ENCODE assay signal across 1 cellular context in genomic region chr3:39146611-39147373, GRCh38.
TF ChIP-seq lines count a peak whose summit lies in the region.

No MANE protein-coding gene starts in this region.

TF ChIP-seq in GM12878, 131 proteins besides CTCF, POLR2A, EP300 and RAD21:
- TF ChIP-seq, protein P1, sequence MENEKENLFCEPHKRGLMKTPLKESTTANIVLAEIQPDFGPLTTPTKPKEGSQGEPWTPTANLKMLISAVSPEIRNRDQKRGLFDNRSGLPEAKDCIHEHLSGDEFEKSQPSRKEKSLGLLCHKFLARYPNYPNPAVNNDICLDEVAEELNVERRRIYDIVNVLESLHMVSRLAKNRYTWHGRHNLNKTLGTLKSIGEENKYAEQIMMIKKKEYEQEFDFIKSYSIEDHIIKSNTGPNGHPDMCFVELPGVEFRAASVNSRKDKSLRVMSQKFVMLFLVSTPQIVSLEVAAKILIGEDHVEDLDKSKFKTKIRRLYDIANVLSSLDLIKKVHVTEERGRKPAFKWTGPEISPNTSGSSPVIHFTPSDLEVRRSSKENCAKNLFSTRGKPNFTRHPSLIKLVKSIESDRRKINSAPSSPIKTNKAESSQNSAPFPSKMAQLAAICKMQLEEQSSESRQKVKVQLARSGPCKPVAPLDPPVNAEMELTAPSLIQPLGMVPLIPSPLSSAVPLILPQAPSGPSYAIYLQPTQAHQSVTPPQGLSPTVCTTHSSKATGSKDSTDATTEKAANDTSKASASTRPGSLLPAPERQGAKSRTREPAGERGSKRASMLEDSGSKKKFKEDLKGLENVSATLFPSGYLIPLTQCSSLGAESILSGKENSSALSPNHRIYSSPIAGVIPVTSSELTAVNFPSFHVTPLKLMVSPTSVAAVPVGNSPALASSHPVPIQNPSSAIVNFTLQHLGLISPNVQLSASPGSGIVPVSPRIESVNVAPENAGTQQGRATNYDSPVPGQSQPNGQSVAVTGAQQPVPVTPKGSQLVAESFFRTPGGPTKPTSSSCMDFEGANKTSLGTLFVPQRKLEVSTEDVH (IDR thresholded peaks at IDR 0.05; ENCODE audit: low read depth, partially characterized antibody): no peak
- TF ChIP-seq NBN (IDR thresholded peaks at IDR 0.05) (peak; percentile 66), SUZ12 (IDR thresholded peaks at IDR 0.05; ENCODE audit: unreplicated experiment) (no peak), ZNF207 (IDR thresholded peaks at IDR 0.05; ENCODE audit: borderline replicate concordance) (no peak), IRF4 (IDR thresholded peaks at IDR 0.05; ENCODE audit: low read depth, low read length) (0 out of 2 replicates have a peak, but pooled peaks have one; percentile 37), IKZF2 (IDR thresholded peaks at IDR 0.05) (peak in 1 of 2 experiments; percentile 54; a peak in 2 of 4 replicates), YY1 (IDR thresholded peaks at IDR 0.05; ENCODE audit: low read depth, low read length) (peak; percentile 41; the same call in 1 of the 2 replicates), HCFC1 (IDR thresholded peaks at IDR 0.05; ENCODE audit: low read length) (no peak), ZNF217 (IDR thresholded peaks at IDR 0.05) (no peak), BACH1 (IDR thresholded peaks at IDR 0.05; ENCODE audit: borderline replicate concordance) (peak; percentile 19; the same call in 1 of the 2 replicates), TAF1 (IDR thresholded peaks at IDR 0.05; ENCODE audit: borderline replicate concordance, low read depth, low read length) (peak; percentile 10; the same call in 1 of the 2 replicates), EED (IDR thresholded peaks at IDR 0.05; ENCODE audit: low read depth) (peak; percentile 87), STAT3 (IDR thresholded peaks at IDR 0.05; ENCODE audit: low read depth, low read length) (no peak), RB1 (IDR thresholded peaks at IDR 0.05; ENCODE audit: borderline replicate concordance) (no peak), CHD4 (IDR thresholded peaks at IDR 0.05) (no peak), SP1 (IDR thresholded peaks at IDR 0.05; ENCODE audit: low read depth, low read length) (no peak), HDGF (IDR thresholded peaks at IDR 0.05) (peak; percentile 87), ZNF24 (IDR thresholded peaks at IDR 0.05) (no peak), RUNX3 (IDR thresholded peaks at IDR 0.05; ENCODE audit: low read length) (no peak), ETV6 (conservative IDR thresholded peaks at IDR 0.05 in 1 of 2, IDR thresholded peaks at IDR 0.05 in 1 of 2; ENCODE audit: borderline replicate concordance in 1 of 2, low read depth in 1 of 2) (no peak), ZNF274 (IDR thresholded peaks at IDR 0.05; ENCODE audit: insufficient read depth, insufficient read length) (no peak), GATAD2B (conservative IDR thresholded peaks at IDR 0.05; ENCODE audit: low read depth) (0 out of 2 replicates have a peak, but pooled peaks have one; percentile 33), PRDM15 (CRISPR knock-in tag; IDR thresholded peaks at IDR 0.05) (no peak), POLR2AphosphoS5 (IDR thresholded peaks at IDR 0.05; ENCODE audit: low read length) (peak; percentile 66), JUNB (IDR thresholded peaks at IDR 0.05) (0 out of 2 replicates have a peak, but pooled peaks have one; percentile 35), DPF2 (IDR thresholded peaks at IDR 0.05) (peak; percentile 43; the same call in 1 of the 2 replicates), IKZF1 (conservative IDR thresholded peaks at IDR 0.05) (peak; percentile 47; the same call in 1 of the 2 replicates), MYB (IDR thresholded peaks at IDR 0.05; ENCODE audit: borderline replicate concordance, low read depth, low read length) (no peak), BCL11A (IDR thresholded peaks at IDR 0.05; ENCODE audit: low read depth, low read length) (no peak), SIN3A (IDR thresholded peaks at IDR 0.05; ENCODE audit: low read depth, low read length) (no peak), CREM (IDR thresholded peaks at IDR 0.05; ENCODE audit: low read depth) (peak; percentile 54; the same call in 1 of the 2 replicates), BMI1 (IDR thresholded peaks at IDR 0.05; ENCODE audit: borderline replicate concordance) (no peak), RCOR1 (conservative IDR thresholded peaks at IDR 0.05; ENCODE audit: low read depth, low read length) (no peak), LARP7 (IDR thresholded peaks at IDR 0.05) (0 out of 2 replicates have a peak, but pooled peaks have one; percentile 24), RELA (IDR thresholded peaks at IDR 0.05; ENCODE audit: borderline replicate concordance, partially characterized antibody) (no peak), KDM1A (IDR thresholded peaks at IDR 0.05; ENCODE audit: borderline replicate concordance) (no peak), BHLHE40 (IDR thresholded peaks at IDR 0.05; ENCODE audit: borderline replicate concordance in 1 of 2, low read depth in 2 of 2, low read length in 1 of 2) (peak in 1 of 2 experiments; percentile 35; a peak in 2 of 4 replicates), CEBPB (IDR thresholded peaks at IDR 0.05; ENCODE audit: borderline replicate concordance in 1 of 2, low read depth in 2 of 2, low read length in 2 of 2) (no peak), CBFB (IDR thresholded peaks at IDR 0.05; ENCODE audit: low read depth) (no peak), MTA2 (IDR thresholded peaks at IDR 0.05; ENCODE audit: low read depth) (no peak), GABPA (IDR thresholded peaks at IDR 0.05; ENCODE audit: low read depth) (no peak), TCF12 (IDR thresholded peaks at IDR 0.05; ENCODE audit: low read depth, low read length) (peak; percentile 63), TCF3 (IDR thresholded peaks at IDR 0.05; ENCODE audit: borderline replicate concordance, insufficient read depth, low read depth, low read length) (peak; percentile 85)
- TF ChIP-seq, protein P2, sequence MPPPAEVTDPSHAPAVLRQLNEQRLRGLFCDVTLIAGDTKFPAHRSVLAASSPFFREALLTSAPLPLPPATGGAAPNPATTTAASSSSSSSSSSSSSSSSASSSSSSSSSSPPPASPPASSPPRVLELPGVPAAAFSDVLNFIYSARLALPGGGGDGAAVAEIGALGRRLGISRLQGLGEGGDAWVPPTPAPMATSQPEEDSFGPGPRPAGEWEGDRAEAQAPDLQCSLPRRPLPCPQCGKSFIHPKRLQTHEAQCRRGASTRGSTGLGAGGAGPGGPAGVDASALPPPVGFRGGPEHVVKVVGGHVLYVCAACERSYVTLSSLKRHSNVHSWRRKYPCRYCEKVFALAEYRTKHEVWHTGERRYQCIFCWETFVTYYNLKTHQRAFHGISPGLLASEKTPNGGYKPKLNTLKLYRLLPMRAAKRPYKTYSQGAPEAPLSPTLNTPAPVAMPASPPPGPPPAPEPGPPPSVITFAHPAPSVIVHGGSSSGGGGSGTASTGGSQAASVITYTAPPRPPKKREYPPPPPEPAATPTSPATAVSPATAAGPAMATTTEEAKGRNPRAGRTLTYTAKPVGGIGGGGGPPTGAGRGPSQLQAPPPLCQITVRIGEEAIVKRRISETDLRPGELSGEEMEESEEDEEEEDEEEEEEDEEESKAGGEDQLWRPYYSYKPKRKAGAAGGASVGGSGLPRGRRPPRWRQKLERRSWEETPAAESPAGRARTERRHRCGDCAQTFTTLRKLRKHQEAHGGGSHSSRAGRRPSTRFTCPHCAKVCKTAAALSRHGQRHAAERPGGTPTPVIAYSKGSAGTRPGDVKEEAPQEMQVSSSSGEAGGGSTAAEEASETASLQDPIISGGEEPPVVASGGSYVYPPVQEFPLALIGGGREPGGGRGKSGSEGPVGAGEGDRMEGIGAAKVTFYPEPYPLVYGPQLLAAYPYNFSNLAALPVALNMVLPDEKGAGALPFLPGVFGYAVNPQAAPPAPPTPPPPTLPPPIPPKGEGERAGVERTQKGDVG (CRISPR knock-in tag; IDR thresholded peaks at IDR 0.05): no peak
- TF ChIP-seq, protein P3, sequence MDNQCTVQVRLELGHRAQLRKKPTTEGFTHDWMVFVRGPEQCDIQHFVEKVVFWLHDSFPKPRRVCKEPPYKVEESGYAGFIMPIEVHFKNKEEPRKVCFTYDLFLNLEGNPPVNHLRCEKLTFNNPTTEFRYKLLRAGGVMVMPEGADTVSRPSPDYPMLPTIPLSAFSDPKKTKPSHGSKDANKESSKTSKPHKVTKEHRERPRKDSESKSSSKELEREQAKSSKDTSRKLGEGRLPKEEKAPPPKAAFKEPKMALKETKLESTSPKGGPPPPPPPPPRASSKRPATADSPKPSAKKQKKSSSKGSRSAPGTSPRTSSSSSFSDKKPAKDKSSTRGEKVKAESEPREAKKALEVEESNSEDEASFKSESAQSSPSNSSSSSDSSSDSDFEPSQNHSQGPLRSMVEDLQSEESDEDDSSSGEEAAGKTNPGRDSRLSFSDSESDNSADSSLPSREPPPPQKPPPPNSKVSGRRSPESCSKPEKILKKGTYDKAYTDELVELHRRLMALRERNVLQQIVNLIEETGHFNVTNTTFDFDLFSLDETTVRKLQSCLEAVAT (IDR thresholded peaks at IDR 0.05): no peak
